Comparison of ENCODE assay signal across 8 cellular contexts in the genomic region with DNA sequence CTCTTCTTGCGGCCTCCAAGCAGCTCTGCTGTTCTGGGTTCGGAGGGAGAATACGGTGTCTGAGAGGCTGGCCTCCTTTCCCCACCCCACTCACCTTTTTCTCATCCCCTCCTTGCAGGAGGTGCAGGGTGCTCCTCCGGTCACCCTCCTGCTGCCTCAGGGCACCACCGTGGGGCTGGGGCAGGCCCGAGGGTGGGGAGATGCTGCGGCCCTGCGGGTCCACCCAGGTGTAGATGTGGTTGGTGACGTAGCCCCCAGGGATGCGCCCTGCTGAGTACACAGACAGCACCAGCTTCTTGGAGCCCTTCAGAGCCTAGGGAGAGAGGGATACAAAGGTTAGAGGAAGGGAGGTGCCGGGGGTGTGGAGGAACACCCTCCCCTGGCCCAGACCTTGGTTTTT.
"Had no signal": no experiment of that assay in that cellular context is flagged by ENCODE, and none has a peak within 500 bp of the region (broad histone marks: within the 10 kb centered on the region; RNA-seq: fewer than 3 reads in every experiment).

No MANE protein-coding gene starts in this region.

- H3K9me3 ChIP-seq: HAP-1 had no signal

- H3K36me3 ChIP-seq: HAP-1 had no signal

- H3K4me3 ChIP-seq: GM23248, HAP-1, K562 had no signal

- ATAC-seq: HCT116, K562 had no signal

- H3K27ac ChIP-seq: GM23248 had no signal

- DNase-seq: GM23248, GOT3, H7, HFFc6, IMR-90 had no signal

- H3K4me1 ChIP-seq: HAP-1 had no signal
